ENCODE assay signal across 1 cellular context in the genomic region with DNA sequence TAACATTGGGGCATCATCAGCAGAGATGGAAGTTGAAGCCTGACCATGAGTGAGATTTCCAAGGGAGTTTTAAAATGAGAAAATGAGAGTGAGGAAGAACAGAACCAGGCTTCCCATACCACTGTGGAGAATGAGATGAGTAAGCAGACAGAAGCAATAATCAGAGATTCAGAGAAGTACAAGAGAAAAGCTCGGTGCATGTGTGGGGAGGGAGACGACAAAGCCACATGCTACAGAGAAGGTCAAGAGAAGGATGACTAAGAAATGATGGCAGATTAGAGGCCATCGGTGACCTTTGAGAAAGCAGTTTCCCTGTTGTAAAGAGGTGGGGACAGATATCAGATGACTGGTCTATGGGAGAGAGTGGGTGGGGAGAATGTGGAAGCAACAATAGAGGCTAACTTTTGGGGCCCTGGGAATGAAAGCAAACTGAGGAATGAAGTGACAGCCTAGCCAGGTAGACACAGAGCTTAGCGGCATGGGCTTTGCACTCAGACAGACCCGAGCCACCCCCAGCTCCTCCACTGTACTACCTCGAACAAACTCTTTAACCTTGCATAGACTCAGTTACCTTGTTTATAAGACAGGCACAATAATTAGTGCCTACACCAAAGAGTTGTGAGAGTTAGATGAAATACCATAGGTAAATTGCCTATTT.
TF ChIP-seq lines count a peak whose summit lies in the region.

No MANE protein-coding gene starts in this region.

TF ChIP-seq in K562, 482 proteins besides CTCF, POLR2A, EP300 and RAD21 (continued from another document):
- TF ChIP-seq GABPB1 (CRISPR knock-in tag; IDR thresholded peaks at IDR 0.05) (peak; percentile 31; the same call in 1 of the 2 replicates), SOX6 (IDR thresholded peaks at IDR 0.05) (peak; percentile 84), ZNF165 (CRISPR knock-in tag; IDR thresholded peaks at IDR 0.05; ENCODE audit: borderline replicate concordance) (no peak), MBD2 (IDR thresholded peaks at IDR 0.05; ENCODE audit: borderline replicate concordance, low read depth) (peak; percentile 73), KDM2B (CRISPR knock-in tag; IDR thresholded peaks at IDR 0.05) (no peak), BDP1 (IDR thresholded peaks at IDR 0.05; ENCODE audit: insufficient read depth, insufficient read length) (no peak), PURB (CRISPR knock-in tag; IDR thresholded peaks at IDR 0.05; ENCODE audit: low read depth) (no peak), FOXJ2 (tag; IDR thresholded peaks at IDR 0.05) (peak; percentile 52; the same call in 1 of the 2 replicates), TEAD1 (CRISPR knock-in tag; IDR thresholded peaks at IDR 0.05) (peak in 1 of 2 experiments; percentile 67; a peak in 1 of 4 replicates), MAFF (IDR thresholded peaks at IDR 0.05; ENCODE audit: low read length) (peak; percentile 68), SAFB2 (IDR thresholded peaks at IDR 0.05; ENCODE audit: borderline replicate concordance, low read depth, low read length, severe bottlenecking) (no peak), ZNF274 (IDR thresholded peaks at IDR 0.05; ENCODE audit: borderline replicate concordance, low read depth, low read length) (no peak), HSF4 (CRISPR knock-in tag; IDR thresholded peaks at IDR 0.05; ENCODE audit: borderline replicate concordance) (no peak), ZNF76 (CRISPR knock-in tag; IDR thresholded peaks at IDR 0.05; ENCODE audit: borderline replicate concordance) (no peak), ZNF445 (CRISPR knock-in tag; IDR thresholded peaks at IDR 0.05; ENCODE audit: low read depth) (no peak), U2AF1 (optimal IDR thresholded peaks at IDR 0.05; ENCODE audit: low read depth, low read length) (no peak), PCBP2 (IDR thresholded peaks at IDR 0.05; ENCODE audit: low read depth, low read length, poor library complexity, severe bottlenecking) (no peak), HMG20B (CRISPR knock-in tag; IDR thresholded peaks at IDR 0.05) (no peak), LCOR (CRISPR knock-in tag; IDR thresholded peaks at IDR 0.05) (no peak; the same call in 1 of the 2 replicates), LEF1 (IDR thresholded peaks at IDR 0.05) (peak; percentile 65), CSDE1 (IDR thresholded peaks at IDR 0.05) (no peak), TAF15 (IDR thresholded peaks at IDR 0.05; ENCODE audit: low read depth, low read length) (no peak), KLF1 (tag; IDR thresholded peaks at IDR 0.05) (no peak), SMARCC2 (IDR thresholded peaks at IDR 0.05; ENCODE audit: low read depth) (peak; percentile 67), NFIC (IDR thresholded peaks at IDR 0.05) (peak; percentile 70), KDM4B (IDR thresholded peaks at IDR 0.05; ENCODE audit: borderline replicate concordance in 2 of 2, low read depth in 1 of 2) (no peak)
- TF ChIP-seq, protein P1, sequence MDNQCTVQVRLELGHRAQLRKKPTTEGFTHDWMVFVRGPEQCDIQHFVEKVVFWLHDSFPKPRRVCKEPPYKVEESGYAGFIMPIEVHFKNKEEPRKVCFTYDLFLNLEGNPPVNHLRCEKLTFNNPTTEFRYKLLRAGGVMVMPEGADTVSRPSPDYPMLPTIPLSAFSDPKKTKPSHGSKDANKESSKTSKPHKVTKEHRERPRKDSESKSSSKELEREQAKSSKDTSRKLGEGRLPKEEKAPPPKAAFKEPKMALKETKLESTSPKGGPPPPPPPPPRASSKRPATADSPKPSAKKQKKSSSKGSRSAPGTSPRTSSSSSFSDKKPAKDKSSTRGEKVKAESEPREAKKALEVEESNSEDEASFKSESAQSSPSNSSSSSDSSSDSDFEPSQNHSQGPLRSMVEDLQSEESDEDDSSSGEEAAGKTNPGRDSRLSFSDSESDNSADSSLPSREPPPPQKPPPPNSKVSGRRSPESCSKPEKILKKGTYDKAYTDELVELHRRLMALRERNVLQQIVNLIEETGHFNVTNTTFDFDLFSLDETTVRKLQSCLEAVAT (IDR thresholded peaks at IDR 0.05), result peak in 1 of 2 experiments; percentile 98; a peak in 2 of 4 replicates
- TF ChIP-seq, protein P2, sequence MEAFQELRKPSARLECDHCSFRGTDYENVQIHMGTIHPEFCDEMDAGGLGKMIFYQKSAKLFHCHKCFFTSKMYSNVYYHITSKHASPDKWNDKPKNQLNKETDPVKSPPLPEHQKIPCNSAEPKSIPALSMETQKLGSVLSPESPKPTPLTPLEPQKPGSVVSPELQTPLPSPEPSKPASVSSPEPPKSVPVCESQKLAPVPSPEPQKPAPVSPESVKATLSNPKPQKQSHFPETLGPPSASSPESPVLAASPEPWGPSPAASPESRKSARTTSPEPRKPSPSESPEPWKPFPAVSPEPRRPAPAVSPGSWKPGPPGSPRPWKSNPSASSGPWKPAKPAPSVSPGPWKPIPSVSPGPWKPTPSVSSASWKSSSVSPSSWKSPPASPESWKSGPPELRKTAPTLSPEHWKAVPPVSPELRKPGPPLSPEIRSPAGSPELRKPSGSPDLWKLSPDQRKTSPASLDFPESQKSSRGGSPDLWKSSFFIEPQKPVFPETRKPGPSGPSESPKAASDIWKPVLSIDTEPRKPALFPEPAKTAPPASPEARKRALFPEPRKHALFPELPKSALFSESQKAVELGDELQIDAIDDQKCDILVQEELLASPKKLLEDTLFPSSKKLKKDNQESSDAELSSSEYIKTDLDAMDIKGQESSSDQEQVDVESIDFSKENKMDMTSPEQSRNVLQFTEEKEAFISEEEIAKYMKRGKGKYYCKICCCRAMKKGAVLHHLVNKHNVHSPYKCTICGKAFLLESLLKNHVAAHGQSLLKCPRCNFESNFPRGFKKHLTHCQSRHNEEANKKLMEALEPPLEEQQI (IDR thresholded peaks at IDR 0.05), result peak; percentile 50; the same call in 1 of the 2 replicates
- TF ChIP-seq, protein P3, sequence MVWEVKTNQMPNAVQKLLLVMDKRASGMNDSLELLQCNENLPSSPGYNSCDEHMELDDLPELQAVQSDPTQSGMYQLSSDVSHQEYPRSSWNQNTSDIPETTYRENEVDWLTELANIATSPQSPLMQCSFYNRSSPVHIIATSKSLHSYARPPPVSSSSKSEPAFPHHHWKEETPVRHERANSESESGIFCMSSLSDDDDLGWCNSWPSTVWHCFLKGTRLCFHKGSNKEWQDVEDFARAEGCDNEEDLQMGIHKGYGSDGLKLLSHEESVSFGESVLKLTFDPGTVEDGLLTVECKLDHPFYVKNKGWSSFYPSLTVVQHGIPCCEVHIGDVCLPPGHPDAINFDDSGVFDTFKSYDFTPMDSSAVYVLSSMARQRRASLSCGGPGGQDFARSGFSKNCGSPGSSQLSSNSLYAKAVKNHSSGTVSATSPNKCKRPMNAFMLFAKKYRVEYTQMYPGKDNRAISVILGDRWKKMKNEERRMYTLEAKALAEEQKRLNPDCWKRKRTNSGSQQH (CRISPR knock-in tag; IDR thresholded peaks at IDR 0.05), result no peak
- TF ChIP-seq, protein P4, sequence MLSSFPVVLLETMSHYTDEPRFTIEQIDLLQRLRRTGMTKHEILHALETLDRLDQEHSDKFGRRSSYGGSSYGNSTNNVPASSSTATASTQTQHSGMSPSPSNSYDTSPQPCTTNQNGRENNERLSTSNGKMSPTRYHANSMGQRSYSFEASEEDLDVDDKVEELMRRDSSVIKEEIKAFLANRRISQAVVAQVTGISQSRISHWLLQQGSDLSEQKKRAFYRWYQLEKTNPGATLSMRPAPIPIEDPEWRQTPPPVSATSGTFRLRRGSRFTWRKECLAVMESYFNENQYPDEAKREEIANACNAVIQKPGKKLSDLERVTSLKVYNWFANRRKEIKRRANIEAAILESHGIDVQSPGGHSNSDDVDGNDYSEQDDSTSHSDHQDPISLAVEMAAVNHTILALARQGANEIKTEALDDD (IDR thresholded peaks at IDR 0.05), result peak; percentile 88
- TF ChIP-seq, protein P5, sequence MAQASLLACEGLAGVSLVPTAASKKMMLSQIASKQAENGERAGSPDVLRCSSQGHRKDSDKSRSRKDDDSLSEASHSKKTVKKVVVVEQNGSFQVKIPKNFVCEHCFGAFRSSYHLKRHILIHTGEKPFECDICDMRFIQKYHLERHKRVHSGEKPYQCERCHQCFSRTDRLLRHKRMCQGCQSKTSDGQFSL (CRISPR knock-in tag; IDR thresholded peaks at IDR 0.05), result no peak
- TF ChIP-seq, protein P5 (tag; IDR thresholded peaks at IDR 0.05), result no peak
- TF ChIP-seq, protein P6, sequence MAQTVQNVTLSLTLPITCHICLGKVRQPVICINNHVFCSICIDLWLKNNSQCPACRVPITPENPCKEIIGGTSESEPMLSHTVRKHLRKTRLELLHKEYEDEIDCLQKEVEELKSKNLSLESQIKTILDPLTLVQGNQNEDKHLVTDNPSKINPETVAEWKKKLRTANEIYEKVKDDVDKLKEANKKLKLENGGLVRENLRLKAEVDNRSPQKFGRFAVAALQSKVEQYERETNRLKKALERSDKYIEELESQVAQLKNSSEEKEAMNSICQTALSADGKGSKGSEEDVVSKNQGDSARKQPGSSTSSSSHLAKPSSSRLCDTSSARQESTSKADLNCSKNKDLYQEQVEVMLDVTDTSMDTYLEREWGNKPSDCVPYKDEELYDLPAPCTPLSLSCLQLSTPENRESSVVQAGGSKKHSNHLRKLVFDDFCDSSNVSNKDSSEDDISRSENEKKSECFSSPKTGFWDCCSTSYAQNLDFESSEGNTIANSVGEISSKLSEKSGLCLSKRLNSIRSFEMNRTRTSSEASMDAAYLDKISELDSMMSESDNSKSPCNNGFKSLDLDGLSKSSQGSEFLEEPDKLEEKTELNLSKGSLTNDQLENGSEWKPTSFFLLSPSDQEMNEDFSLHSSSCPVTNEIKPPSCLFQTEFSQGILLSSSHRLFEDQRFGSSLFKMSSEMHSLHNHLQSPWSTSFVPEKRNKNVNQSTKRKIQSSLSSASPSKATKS (CRISPR knock-in tag; IDR thresholded peaks at IDR 0.05), result no peak
- TF ChIP-seq, protein P7, sequence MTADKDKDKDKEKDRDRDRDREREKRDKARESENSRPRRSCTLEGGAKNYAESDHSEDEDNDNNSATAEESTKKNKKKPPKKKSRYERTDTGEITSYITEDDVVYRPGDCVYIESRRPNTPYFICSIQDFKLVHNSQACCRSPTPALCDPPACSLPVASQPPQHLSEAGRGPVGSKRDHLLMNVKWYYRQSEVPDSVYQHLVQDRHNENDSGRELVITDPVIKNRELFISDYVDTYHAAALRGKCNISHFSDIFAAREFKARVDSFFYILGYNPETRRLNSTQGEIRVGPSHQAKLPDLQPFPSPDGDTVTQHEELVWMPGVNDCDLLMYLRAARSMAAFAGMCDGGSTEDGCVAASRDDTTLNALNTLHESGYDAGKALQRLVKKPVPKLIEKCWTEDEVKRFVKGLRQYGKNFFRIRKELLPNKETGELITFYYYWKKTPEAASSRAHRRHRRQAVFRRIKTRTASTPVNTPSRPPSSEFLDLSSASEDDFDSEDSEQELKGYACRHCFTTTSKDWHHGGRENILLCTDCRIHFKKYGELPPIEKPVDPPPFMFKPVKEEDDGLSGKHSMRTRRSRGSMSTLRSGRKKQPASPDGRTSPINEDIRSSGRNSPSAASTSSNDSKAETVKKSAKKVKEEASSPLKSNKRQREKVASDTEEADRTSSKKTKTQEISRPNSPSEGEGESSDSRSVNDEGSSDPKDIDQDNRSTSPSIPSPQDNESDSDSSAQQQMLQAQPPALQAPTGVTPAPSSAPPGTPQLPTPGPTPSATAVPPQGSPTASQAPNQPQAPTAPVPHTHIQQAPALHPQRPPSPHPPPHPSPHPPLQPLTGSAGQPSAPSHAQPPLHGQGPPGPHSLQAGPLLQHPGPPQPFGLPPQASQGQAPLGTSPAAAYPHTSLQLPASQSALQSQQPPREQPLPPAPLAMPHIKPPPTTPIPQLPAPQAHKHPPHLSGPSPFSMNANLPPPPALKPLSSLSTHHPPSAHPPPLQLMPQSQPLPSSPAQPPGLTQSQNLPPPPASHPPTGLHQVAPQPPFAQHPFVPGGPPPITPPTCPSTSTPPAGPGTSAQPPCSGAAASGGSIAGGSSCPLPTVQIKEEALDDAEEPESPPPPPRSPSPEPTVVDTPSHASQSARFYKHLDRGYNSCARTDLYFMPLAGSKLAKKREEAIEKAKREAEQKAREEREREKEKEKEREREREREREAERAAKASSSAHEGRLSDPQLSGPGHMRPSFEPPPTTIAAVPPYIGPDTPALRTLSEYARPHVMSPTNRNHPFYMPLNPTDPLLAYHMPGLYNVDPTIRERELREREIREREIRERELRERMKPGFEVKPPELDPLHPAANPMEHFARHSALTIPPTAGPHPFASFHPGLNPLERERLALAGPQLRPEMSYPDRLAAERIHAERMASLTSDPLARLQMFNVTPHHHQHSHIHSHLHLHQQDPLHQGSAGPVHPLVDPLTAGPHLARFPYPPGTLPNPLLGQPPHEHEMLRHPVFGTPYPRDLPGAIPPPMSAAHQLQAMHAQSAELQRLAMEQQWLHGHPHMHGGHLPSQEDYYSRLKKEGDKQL (CRISPR knock-in tag; IDR thresholded peaks at IDR 0.05; ENCODE audit: borderline replicate concordance), result no peak
- TF ChIP-seq, protein P8, sequence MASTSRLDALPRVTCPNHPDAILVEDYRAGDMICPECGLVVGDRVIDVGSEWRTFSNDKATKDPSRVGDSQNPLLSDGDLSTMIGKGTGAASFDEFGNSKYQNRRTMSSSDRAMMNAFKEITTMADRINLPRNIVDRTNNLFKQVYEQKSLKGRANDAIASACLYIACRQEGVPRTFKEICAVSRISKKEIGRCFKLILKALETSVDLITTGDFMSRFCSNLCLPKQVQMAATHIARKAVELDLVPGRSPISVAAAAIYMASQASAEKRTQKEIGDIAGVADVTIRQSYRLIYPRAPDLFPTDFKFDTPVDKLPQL (IDR thresholded peaks at IDR 0.05; ENCODE audit: extremely low read depth, insufficient read length), result no peak
